ENCODE assay signal across 16 cellular contexts in genomic region chr1:9859252-9860014, GRCh38. TPM values are rescaled to one million over a fixed set of nuclear protein-coding genes. Genes with fewer than 3 reads are reported as not detected.
DNase-seq lines count a peak whose midpoint lies in the region; ATAC-seq and TF ChIP-seq lines count a peak whose summit lies in the region.
"Had no signal": no experiment of that assay in that cellular context is flagged by ENCODE, and none has a peak within 500 bp of the region (broad histone marks: within the 10 kb centered on the region; RNA-seq: fewer than 3 reads in every experiment).

No MANE protein-coding gene starts in this region.

- no peak for TF ChIP-seq CTCF in WTC11 (IDR thresholded peaks at IDR 0.05)

- POLR2A ChIA-PET in WTC11 (lab: Charles Lee): interaction anchor here (0.6 to 1.0 kb wide), 2 partner anchors 9 to 95 kb away, joined by 4 to 7 read pairs; no protein-coding TSS in a partner anchor

- DNase-seq in activated naive CD4-positive, alpha-beta T cell treated with anti-CD3 and anti-CD28 coated beads, Interleukin-2, amount 50 U/mL, for 72 hours (ENCODE audit: low spot score in 2 of 2): no peak
- no peak for DNase-seq in activated naive CD4-positive, alpha-beta T cell treated with anti-CD3 and anti-CD28 coated beads for 36 hours
- DNase-seq in WTC11 (ENCODE audit: low spot score) (no peak), foreskin melanocyte (peak; percentile 39), SKM-1 (lab: John Stamatoyannopoulos, UW; ENCODE audit: unreplicated experiment) (no peak)
- DNase-seq: activated T-cell treated with anti-CD3 and anti-CD28 coated beads, Interleukin-2, amount 50 U/mL, for 24 hours; KG1; NCI-H1694 treated with DMSO at 0.1 percent for 48 hours; NCI-H524 treated with DMSO at 0.1 percent for 48 hours; stimulated activated naive CD4-positive, alpha-beta T cell; T-helper 1 cell had no signal

- no peaks in the 10 kb centered on the region for H3K9me3 Mint-ChIP-seq in activated naive CD4-positive, alpha-beta T cell treated with anti-CD3 and anti-CD28 coated beads, Interleukin-2, amount 50 U/mL, for 72 hours
- no peaks in the 10 kb centered on the region for H3K9me3 Mint-ChIP-seq in activated naive CD4-positive, alpha-beta T cell treated with anti-CD3 and anti-CD28 coated beads for 36 hours
- peaks cover under 1% of the 10 kb centered on the region for H3K9me3 Mint-ChIP-seq in WTC11
- H3K9me3 Mint-ChIP-seq: activated T-cell treated with anti-CD3 and anti-CD28 coated beads, Interleukin-2, amount 50 U/mL, for 24 hours had no signal

- H3K36me3 Mint-ChIP-seq in activated naive CD4-positive, alpha-beta T cell treated with anti-CD3 and anti-CD28 coated beads, Interleukin-2, amount 50 U/mL, for 72 hours: peaks cover 0 to 8% of the 10 kb centered on the region in 2 donors
- H3K36me3 Mint-ChIP-seq in activated naive CD4-positive, alpha-beta T cell treated with anti-CD3 and anti-CD28 coated beads for 36 hours (ENCODE audit: low read depth): peaks cover 4% of the 10 kb centered on the region
- peaks cover 10% of the 10 kb centered on the region for H3K36me3 Mint-ChIP-seq in WTC11

- peak overlapping the region; percentile 25 to 59 for H3K27ac Mint-ChIP-seq in activated naive CD4-positive, alpha-beta T cell treated with anti-CD3 and anti-CD28 coated beads, Interleukin-2, amount 50 U/mL, for 72 hours
- H3K27ac Mint-ChIP-seq in activated naive CD4-positive, alpha-beta T cell treated with anti-CD3 and anti-CD28 coated beads for 36 hours: no peak overlapping the region
- H3K27ac Mint-ChIP-seq in WTC11: peak overlapping the region; percentile 70
- H3K27ac Mint-ChIP-seq: activated T-cell treated with anti-CD3 and anti-CD28 coated beads, Interleukin-2, amount 50 U/mL, for 24 hours; mesothelial cell of epicardium had no signal

- peaks cover 10% of the 10 kb centered on the region for H3K4me1 Mint-ChIP-seq in activated naive CD4-positive, alpha-beta T cell treated with anti-CD3 and anti-CD28 coated beads for 36 hours (ENCODE audit: low read depth)
- H3K4me1 Mint-ChIP-seq in WTC11: peaks cover 11% of the 10 kb centered on the region
- H3K4me1 Mint-ChIP-seq: mesothelial cell of epicardium had no signal

- H3K27me3 Mint-ChIP-seq in activated naive CD4-positive, alpha-beta T cell treated with anti-CD3 and anti-CD28 coated beads for 36 hours (ENCODE audit: low read depth): no peaks in the 10 kb centered on the region
- no peaks in the 10 kb centered on the region for H3K27me3 Mint-ChIP-seq in WTC11 (ENCODE audit: low read depth)
- H3K27me3 Mint-ChIP-seq: activated T-cell treated with anti-CD3 and anti-CD28 coated beads, Interleukin-2, amount 50 U/mL, for 24 hours had no signal

- no peak for ATAC-seq in activated naive CD4-positive, alpha-beta T cell treated with anti-CD3 and anti-CD28 coated beads, Interleukin-2, amount 50 U/mL, for 72 hours
- ATAC-seq in WTC11: peak; percentile 72
- no peak for ATAC-seq in GM19035 (IDR thresholded peaks at IDR 0.05; ENCODE audit: unreplicated experiment)
- ATAC-seq in GM18505 (IDR thresholded peaks at IDR 0.05; ENCODE audit: unreplicated experiment): no peak

- intact Hi-C loops in activated naive CD4-positive, alpha-beta T cell treated with anti-CD3 and anti-CD28 coated beads for 36 hours (cut with micrococcal nuclease): loop anchor here (2.0 kb wide), 1 partner anchor 75 kb away; no protein-coding TSS in a partner anchor

- H3K4me3 Mint-ChIP-seq in activated naive CD4-positive, alpha-beta T cell treated with anti-CD3 and anti-CD28 coated beads for 36 hours: no peak overlapping the region
- H3K4me3 Mint-ChIP-seq in WTC11: no peak overlapping the region
- H3K4me3 Mint-ChIP-seq: activated T-cell treated with anti-CD3 and anti-CD28 coated beads, Interleukin-2, amount 50 U/mL, for 24 hours; mesothelial cell of epicardium had no signal

- peak overlapping the region; percentile 27 for H3K27ac ChIP-seq in temporal lobe (ENCODE audit: low read depth, low read length)
- H3K27ac ChIP-seq: vagina had no signal

- no peak for TF ChIP-seq POLR2A in GM18505 (IDR thresholded peaks at IDR 0.05; ENCODE audit: borderline replicate concordance, extremely low read depth, insufficient read depth, insufficient read length)

- CTCF ChIA-PET in activated naive CD4-positive, alpha-beta T cell treated with anti-CD3 and anti-CD28 coated beads for 36 hours (lab: Charles Lee): interaction anchor here (1.1 to 2.8 kb wide), 3 partner anchors 9 to 233 kb away, joined by 4 to 18 read pairs (median 8); no protein-coding TSS in a partner anchor
- CTCF ChIA-PET in WTC11 (lab: Charles Lee): interaction anchor here (0.6 to 6.4 kb wide), 16 partner anchors 9 to 273 kb away, joined by 3 to 71 read pairs (median 4); no protein-coding TSS in a partner anchor

TF ChIP-seq in WTC11, 78 proteins besides CTCF, POLR2A, EP300 and RAD21:
- TF ChIP-seq FOXP1 (CRISPR knock-in tag; IDR thresholded peaks at IDR 0.05; ENCODE audit: borderline replicate concordance): no peak
- TF ChIP-seq TEAD1 (CRISPR knock-in tag; IDR thresholded peaks at IDR 0.05): no peak
- no peak for TF ChIP-seq SMAD3 (CRISPR knock-in tag; IDR thresholded peaks at IDR 0.05; ENCODE audit: borderline replicate concordance)
- TF ChIP-seq ZNF671 (CRISPR knock-in tag; IDR thresholded peaks at IDR 0.05): no peak
- no peak for TF ChIP-seq AR (CRISPR knock-in tag; IDR thresholded peaks at IDR 0.05)
- TF ChIP-seq ZNF317 (CRISPR knock-in tag; IDR thresholded peaks at IDR 0.05; ENCODE audit: borderline replicate concordance, low read depth): no peak
- no peak for TF ChIP-seq ZNF423 (CRISPR knock-in tag; IDR thresholded peaks at IDR 0.05)
- no peak for TF ChIP-seq E2F1 (CRISPR knock-in tag; IDR thresholded peaks at IDR 0.05)
- TF ChIP-seq NR1H2 (CRISPR knock-in tag; IDR thresholded peaks at IDR 0.05): no peak
- no peak for TF ChIP-seq USF2 (CRISPR knock-in tag; IDR thresholded peaks at IDR 0.05)
- no peak for TF ChIP-seq RORB (CRISPR knock-in tag; IDR thresholded peaks at IDR 0.05)
- no peak for TF ChIP-seq ESRRA (CRISPR knock-in tag; IDR thresholded peaks at IDR 0.05; ENCODE audit: borderline replicate concordance)

RNA-seq across cellular contexts. Expression of gene CLSTN1, which starts 35.7 kb away (rescaled TPM):
- total RNA-seq in activated naive CD4-positive, alpha-beta T cell treated with anti-CD3 and anti-CD28 coated beads, Interleukin-2, amount 50 U/mL, for 72 hours: 10 to 100 TPM; 15.6 to 43.3 TPM
- 10 to 100 TPM; 24.0 to 24.9 TPM for total RNA-seq in activated naive CD4-positive, alpha-beta T cell treated with anti-CD3 and anti-CD28 coated beads for 36 hours
- 119 to 128 TPM (median 124 TPM) in 3 replicates for total RNA-seq in WTC11 (2021)
- total RNA-seq in temporal lobe: 173 TPM

RNA-seq across cellular contexts. Expression of gene CTNNBIP1, which starts 50.6 kb away (rescaled TPM):
- total RNA-seq in activated naive CD4-positive, alpha-beta T cell treated with anti-CD3 and anti-CD28 coated beads, Interleukin-2, amount 50 U/mL, for 72 hours: 10 to 100 TPM; 14.5 to 14.6 TPM
- total RNA-seq in activated naive CD4-positive, alpha-beta T cell treated with anti-CD3 and anti-CD28 coated beads for 36 hours: 10 to 100 TPM in 1 of 2 experiments, 1 to 10 TPM in 1; 9.5 to 10.3 TPM
- total RNA-seq in WTC11 (2021) (51.8 to 58.2 TPM (median 53.0 TPM) in 3 replicates), temporal lobe (40.3 TPM)
